11 cellular contexts compared by ENCODE assay signal in the genomic region with DNA sequence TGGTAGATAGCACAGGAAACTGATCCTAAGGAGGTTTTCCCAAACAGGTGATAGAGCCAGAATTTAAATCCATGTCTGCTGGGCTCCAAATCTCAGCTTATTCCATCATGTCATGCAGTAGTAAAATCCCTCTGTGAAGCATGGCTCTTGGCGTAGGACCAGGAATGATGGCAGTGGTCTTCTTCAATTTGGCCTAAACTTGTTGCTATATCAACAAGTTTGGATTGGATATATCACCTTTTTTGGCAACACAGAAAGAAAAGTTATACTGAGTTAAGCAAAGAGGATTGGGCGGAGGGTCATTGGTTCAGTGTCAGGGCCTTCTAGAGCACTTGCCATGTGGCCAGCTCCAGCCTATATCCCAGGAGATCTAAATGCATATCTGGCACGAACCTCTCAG.
"Had no signal": no experiment of that assay in that cellular context is flagged by ENCODE, and none has a peak within 500 bp of the region (broad histone marks: within the 10 kb centered on the region; RNA-seq: fewer than 3 reads in every experiment).

No MANE protein-coding gene starts in this region.

- H3K36me3 ChIP-seq: adrenal gland, ascending aorta, brain microvascular endothelial cell, breast epithelium, cardiac muscle cell had no signal

- ATAC-seq: activated naive CD4-positive, alpha-beta T cell treated with anti-CD3 and anti-CD28 coated beads, Interleukin-2, amount 50 U/mL, for 72 hours; activated naive CD8-positive, alpha-beta T cell treated with anti-CD3 and anti-CD28 coated beads, Interleukin-2, amount 50 U/mL, for 24 hours; activated T-cell treated with anti-CD3 and anti-CD28 coated beads, Interleukin-2, amount 50 U/mL, for 4 hours; activated T-cell treated with anti-CD3 and anti-CD28 coated beads, Interleukin-2, amount 50 U/mL, for 72 hours; activated T-helper 17 cell treated with anti-CD3 and anti-CD28 coated beads, Interleukin-2, amount 50 U/mL, for 72 hours; body of pancreas had no signal

- H3K4me1 ChIP-seq: ascending aorta, breast epithelium had no signal

- H3K9me3 ChIP-seq: adrenal gland, ascending aorta, body of pancreas, breast epithelium had no signal

- H3K4me3 ChIP-seq: adrenal gland, ascending aorta, body of pancreas, breast epithelium, cardiac muscle cell had no signal

- H3K27ac ChIP-seq: adrenal gland, ascending aorta, body of pancreas, brain microvascular endothelial cell, breast epithelium, cardiac muscle cell had no signal
